ENCODE assay signal across 25 cellular contexts in the genomic region with DNA sequence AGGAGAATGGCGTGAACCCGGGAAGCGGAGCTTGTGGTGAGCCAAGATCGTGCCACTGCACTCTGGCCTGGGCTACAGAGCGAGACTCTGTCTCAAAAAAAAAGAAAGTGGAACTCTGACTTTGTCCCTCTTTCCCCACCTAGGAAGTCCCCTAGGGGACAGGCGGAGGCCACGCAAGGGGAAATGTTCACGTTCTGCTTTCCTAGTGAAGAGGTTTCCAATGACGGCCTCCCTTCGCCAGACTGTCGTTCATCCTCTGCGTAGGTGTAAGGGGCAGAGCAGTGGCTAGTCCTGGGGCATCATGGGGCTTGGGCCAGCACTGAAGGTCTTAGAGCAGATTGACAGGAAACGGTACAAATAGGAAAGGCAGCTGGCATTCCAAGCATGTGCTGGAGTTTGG.
"Had no signal": no experiment of that assay in that cellular context is flagged by ENCODE, and none has a peak within 500 bp of the region (broad histone marks: within the 10 kb centered on the region; RNA-seq: fewer than 3 reads in every experiment).

No MANE protein-coding gene starts in this region.

- H3K4me1 ChIP-seq: pancreas, right atrium auricular region, tibial nerve had no signal

- H3K9me3 ChIP-seq: heart right ventricle, pancreas, right atrium auricular region, tibial nerve had no signal

- ATAC-seq: activated CD8-positive, alpha-beta T cell treated with anti-CD3 and anti-CD28 coated beads for 36 hours; activated naive CD8-positive, alpha-beta T cell treated with anti-CD3 and anti-CD28 coated beads, Interleukin-2, amount 50 U/mL, for 24 hours; activated T-cell treated with anti-CD3 and anti-CD28 coated beads, Interleukin-2, amount 50 U/mL, for 4 hours; heart right ventricle; left ventricle myocardium superior; WTC11 had no signal

- H3K4me1 Mint-ChIP-seq: activated naive CD4-positive, alpha-beta T cell treated with anti-CD3 and anti-CD28 coated beads, Interleukin-2, amount 10 ng/mL, durations not matched to agents 7 days and 5 days; mesothelial cell of epicardium; neural crest cell; WTC11 had no signal

- H3K27ac ChIP-seq: dorsolateral prefrontal cortex, heart right ventricle, pancreas, right atrium auricular region, SK-N-MC, tibial nerve had no signal

- H3K4me3 ChIP-seq: dorsolateral prefrontal cortex, heart right ventricle, pancreas, right atrium auricular region, SK-N-MC, tibial nerve had no signal

- H3K27ac Mint-ChIP-seq: activated CD4-positive, alpha-beta T cell treated with anti-CD3 and anti-CD28 coated beads, Interleukin-2, amount 10 ng/mL, durations not matched to agents 7 days and 5 days; activated CD8-positive, alpha-beta T cell treated with anti-CD3 and anti-CD28 coated beads for 36 hours; activated naive CD4-positive, alpha-beta T cell treated with anti-CD3 and anti-CD28 coated beads, Interleukin-2, amount 10 ng/mL, durations not matched to agents 7 days and 5 days; activated naive CD8-positive, alpha-beta T cell treated with anti-CD3 and anti-CD28 coated beads, Interleukin-2, amount 50 U/mL, for 24 hours; activated T-helper 2 cell treated with anti-CD3 and anti-CD28 coated beads, Interferon-gamma antibody, Interleukin-2, Interleukin-4, amounts not matched to agents 10 μg/mL and 5 μg/mL and 100 μg/mL, durations not matched to agents 14 hours and 24 hours and 36 hours; mesothelial cell of epicardium; T-helper 1 cell treated with Interleukin-12 subunit alpha and Interleukin-12 subunit beta and Interleukin-4 antibody, amounts not matched to agents 30 μg/mL and 1 μg/mL, for 36 hours; WTC11 had no signal

- H3K27me3 ChIP-seq: dorsolateral prefrontal cortex, heart right ventricle, pancreas, right atrium auricular region, tibial nerve had no signal

- H3K27me3 Mint-ChIP-seq: activated CD4-positive, alpha-beta T cell treated with anti-CD3 and anti-CD28 coated beads, Interleukin-2, amount 10 ng/mL, durations not matched to agents 7 days and 5 days; activated CD8-positive, alpha-beta T cell treated with anti-CD3 and anti-CD28 coated beads for 36 hours; activated naive CD4-positive, alpha-beta T cell treated with anti-CD3 and anti-CD28 coated beads, Interleukin-2, amount 10 ng/mL, durations not matched to agents 7 days and 5 days; activated naive CD8-positive, alpha-beta T cell treated with anti-CD3 and anti-CD28 coated beads, Interleukin-2, amount 50 U/mL, for 24 hours; naive B cell had no signal

- H3K4me3 Mint-ChIP-seq: activated CD4-positive, alpha-beta T cell treated with anti-CD3 and anti-CD28 coated beads, Interleukin-2, amount 10 ng/mL, durations not matched to agents 7 days and 5 days; activated CD8-positive, alpha-beta T cell treated with anti-CD3 and anti-CD28 coated beads for 36 hours; activated naive CD4-positive, alpha-beta T cell treated with anti-CD3 and anti-CD28 coated beads, Interleukin-2, amount 10 ng/mL, durations not matched to agents 7 days and 5 days; activated naive CD8-positive, alpha-beta T cell treated with anti-CD3 and anti-CD28 coated beads, Interleukin-2, amount 50 U/mL, for 24 hours; activated T-cell treated with anti-CD3 and anti-CD28 coated beads, Interleukin-2, amount 50 U/mL, for 4 hours; mesothelial cell of epicardium; naive B cell; neural crest cell; T-helper 1 cell treated with Interleukin-12 subunit alpha and Interleukin-12 subunit beta and Interleukin-4 antibody, amounts not matched to agents 30 μg/mL and 1 μg/mL, for 36 hours; WTC11 had no signal

- H3K9me3 Mint-ChIP-seq: activated CD4-positive, alpha-beta T cell treated with anti-CD3 and anti-CD28 coated beads, Interleukin-2, amount 10 ng/mL, durations not matched to agents 7 days and 5 days; activated CD8-positive, alpha-beta T cell treated with anti-CD3 and anti-CD28 coated beads for 36 hours; activated naive CD4-positive, alpha-beta T cell treated with anti-CD3 and anti-CD28 coated beads, Interleukin-2, amount 10 ng/mL, durations not matched to agents 7 days and 5 days; activated naive CD8-positive, alpha-beta T cell treated with anti-CD3 and anti-CD28 coated beads, Interleukin-2, amount 50 U/mL, for 24 hours; activated T-cell treated with anti-CD3 and anti-CD28 coated beads, Interleukin-2, amount 50 U/mL, for 4 hours; activated T-helper 2 cell treated with anti-CD3 and anti-CD28 coated beads, Interferon-gamma antibody, Interleukin-2, Interleukin-4, amounts not matched to agents 10 μg/mL and 5 μg/mL and 100 μg/mL, durations not matched to agents 14 hours and 24 hours and 36 hours; mesothelial cell of epicardium; naive B cell; neural crest cell; T-helper 1 cell treated with Interleukin-12 subunit alpha and Interleukin-12 subunit beta and Interleukin-4 antibody, amounts not matched to agents 30 μg/mL and 1 μg/mL, for 36 hours; WTC11 had no signal

- H3K36me3 Mint-ChIP-seq: activated naive CD4-positive, alpha-beta T cell treated with anti-CD3 and anti-CD28 coated beads, Interleukin-2, amount 10 ng/mL, durations not matched to agents 7 days and 5 days; naive B cell; WTC11 had no signal

- DNase-seq: activated CD4-positive, alpha-beta T cell treated with anti-CD3 and anti-CD28 coated beads for 1 hour; activated CD4-positive, alpha-beta T cell treated with anti-CD3 and anti-CD28 coated beads, Interleukin-2, amount 10 ng/mL, durations not matched to agents 7 days and 5 days; activated CD8-positive, alpha-beta T cell treated with anti-CD3 and anti-CD28 coated beads for 36 hours; activated naive CD4-positive, alpha-beta T cell treated with anti-CD3 and anti-CD28 coated beads, Interleukin-2, amount 10 ng/mL, durations not matched to agents 7 days and 5 days; activated naive CD8-positive, alpha-beta T cell treated with anti-CD3 and anti-CD28 coated beads, Interleukin-2, amount 50 U/mL, for 24 hours; activated T-cell treated with anti-CD3 and anti-CD28 coated beads, Interleukin-2, amount 50 U/mL, for 4 hours; amygdala; central memory CD4-positive, alpha-beta T cell; dorsolateral prefrontal cortex; heart right ventricle; left ventricle myocardium superior; naive B cell; nucleus accumbens; stimulated activated CD4-positive, alpha-beta T cell treated with anti-CD3 and anti-CD28 coated beads, Interleukin-2, amount 100 ng/mL, for 48 hours; stimulated activated naive CD4-positive, alpha-beta T cell treated with Interleukin-2 at 50 U/mL for 16 hours; T1000 had no signal

- H3K36me3 ChIP-seq: heart right ventricle, pancreas, right atrium auricular region had no signal
